31 cellular contexts compared by ENCODE assay signal in genomic region chr14:103041464-103041863, GRCh38. TPM values are rescaled to one million over a fixed set of nuclear protein-coding genes. Genes with fewer than 3 reads are reported as not detected.
"Had no signal": no experiment of that assay in that cellular context is flagged by ENCODE, and none has a peak within 500 bp of the region (broad histone marks: within the 10 kb centered on the region; RNA-seq: fewer than 3 reads in every experiment).

No MANE protein-coding gene starts in this region.

- H3K4me2 ChIP-seq: KMS-11 had no signal

- H3K9ac ChIP-seq: KMS-11 had no signal

- DNase-seq: activated CD4-positive, alpha-beta T cell treated with anti-CD3 and anti-CD28 coated beads, Interleukin-2, amount 10 ng/mL, durations not matched to agents 24 days and 14 days; activated CD4-positive, alpha-beta T cell treated with anti-CD3 and anti-CD28 coated beads, Interleukin-2, amount 50 U/mL, for 4 hours; activated CD8-positive, alpha-beta T cell treated with anti-CD3 and anti-CD28 coated beads for 36 hours; activated effector memory CD4-positive, alpha-beta T cell treated with anti-CD3 and anti-CD28 coated beads, Interleukin-2, amount 50 U/mL, for 16 hours; activated naive CD4-positive, alpha-beta T cell; activated naive CD4-positive, alpha-beta T cell treated with anti-CD3 and anti-CD28 coated beads, Interleukin-2, amount 50 U/mL, for 16 hours; activated naive CD8-positive, alpha-beta T cell treated with anti-CD3 and anti-CD28 coated beads for 36 hours; activated T-cell treated with anti-CD3 and anti-CD28 coated beads, Interleukin-2, amount 50 U/mL, for 1 hour; activated T-cell treated with anti-CD3 and anti-CD28 coated beads, Interleukin-2, amount 50 U/mL, for 72 hours; amniotic stem cell; aorta; brain microvascular endothelial cell; MM.1S; MV-4-11; NCI-H1092; NCI-H1436 treated with DMSO at 0.1 percent for 48 hours; NCI-H1694 treated with DMSO at 0.1 percent for 48 hours; NCI-H2029; NCI-H345; NCI-H524 treated with DMSO at 0.1 percent for 48 hours; T1000; WERI-Rb-1 had no signal

- ATAC-seq: activated CD8-positive, alpha-beta T cell treated with anti-CD3 and anti-CD28 coated beads for 36 hours; activated T-cell treated with anti-CD3 and anti-CD28 coated beads, Interleukin-2, amount 50 U/mL, for 72 hours; activated T-helper 17 cell treated with anti-CD3 and anti-CD28 coated beads, Interleukin-2, amount 50 U/mL, for 72 hours; Panc1 had no signal

- H3K27ac ChIP-seq: brain microvascular endothelial cell, KMS-11, WERI-Rb-1 had no signal

- H3K27me3 ChIP-seq: brain microvascular endothelial cell had no signal

RNA-seq across cellular contexts. Expression of gene LBHD2, which starts 42.5 kb away (rescaled TPM):
- total RNA-seq: activated CD4-positive, alpha-beta T cell treated with anti-CD3 and anti-CD28 coated beads, Interleukin-2, amount 10 ng/mL, durations not matched to agents 24 days and 14 days; activated CD8-positive, alpha-beta memory T cell treated with anti-CD3 and anti-CD28 coated beads for 36 hours; activated CD8-positive, alpha-beta T cell treated with anti-CD3 and anti-CD28 coated beads for 36 hours; activated naive CD8-positive, alpha-beta T cell treated with anti-CD3 and anti-CD28 coated beads for 36 hours; activated T-cell treated with anti-CD3 and anti-CD28 coated beads, Interleukin-2, amount 50 U/mL, for 72 hours; activated T-helper 17 cell treated with anti-CD3 and anti-CD28 coated beads, Interleukin-2, amount 50 U/mL, for 72 hours; aorta; LHCN-M2; NCI-H460; RPMI7951; T-helper 1 cell treated with Interleukin-12 subunit alpha and Interleukin-12 subunit beta and Interleukin-4 antibody, amounts not matched to agents 30 ng/mL and 1 ng/mL, for 36 hours; T-helper 2 cell treated with Interferon-gamma antibody and Interleukin-4, amounts not matched to agents 100 ng/mL and 5 ng/mL, for 36 hours had no signal
- polyA plus RNA-seq: aorta had no signal

RNA-seq across cellular contexts. Expression of gene EXOC3L4, which starts 53.1 kb away (rescaled TPM):
- total RNA-seq: activated CD4-positive, alpha-beta T cell treated with anti-CD3 and anti-CD28 coated beads, Interleukin-2, amount 10 ng/mL, durations not matched to agents 24 days and 14 days; activated CD8-positive, alpha-beta memory T cell treated with anti-CD3 and anti-CD28 coated beads for 36 hours; activated CD8-positive, alpha-beta T cell treated with anti-CD3 and anti-CD28 coated beads for 36 hours; activated naive CD8-positive, alpha-beta T cell treated with anti-CD3 and anti-CD28 coated beads for 36 hours; activated T-cell treated with anti-CD3 and anti-CD28 coated beads, Interleukin-2, amount 50 U/mL, for 72 hours; activated T-helper 17 cell treated with anti-CD3 and anti-CD28 coated beads, Interleukin-2, amount 50 U/mL, for 72 hours; RPMI7951; T-helper 1 cell treated with Interleukin-12 subunit alpha and Interleukin-12 subunit beta and Interleukin-4 antibody, amounts not matched to agents 30 ng/mL and 1 ng/mL, for 36 hours; T-helper 2 cell treated with Interferon-gamma antibody and Interleukin-4, amounts not matched to agents 100 ng/mL and 5 ng/mL, for 36 hours had no signal
